10 cellular contexts compared by ENCODE assay signal in genomic region chr1:221939598-221939997, GRCh38.
A peak's percentile ranks its signal among the peaks of the same experiment; 100 is the strongest.
DNase-seq lines count a peak whose midpoint lies in the region; ATAC-seq, FAIRE-seq and TF ChIP-seq lines count a peak whose summit lies in the region.
"Had no signal": no experiment of that assay in that cellular context is flagged by ENCODE, and none has a peak within 500 bp of the region (broad histone marks: within the 10 kb centered on the region; RNA-seq: fewer than 3 reads in every experiment).

No MANE protein-coding gene starts in this region.

- WGBS in pancreas, 2 donors: 65 to 78% methylated on average over 2 of the region's 2 CpGs

- no peaks in the 10 kb centered on the region for H3K79me2 ChIP-seq in OCI-LY3 (ENCODE audit: low read length)

- peak overlapping the region; percentile 66 for H3K4me2 ChIP-seq in OCI-LY3 (ENCODE audit: low read length)

- intact Hi-C loops in pancreas (cut with DNase I): no loop called here

- ATAC-seq in GM21381 (IDR thresholded peaks at IDR 0.05; ENCODE audit: unreplicated experiment) (peak; percentile 78), HG03196 (IDR thresholded peaks at IDR 0.05; ENCODE audit: unreplicated experiment) (peak; percentile 87), pancreas (no peak)
- ATAC-seq: right lobe of liver had no signal

- H3K36me3 ChIP-seq in GM06990 (ENCODE audit: control insufficient read depth, insufficient read depth, low read length) (no peaks in the 10 kb centered on the region), OCI-LY3 (replicated peaks; ENCODE audit: low read depth, low read length) (peaks cover 7% of the 10 kb centered on the region), pancreas (no peaks in the 10 kb centered on the region)
- H3K36me3 ChIP-seq: right lobe of liver had no signal

- H3K27me3 ChIP-seq in GM06990 (replicated peaks; ENCODE audit: control insufficient read depth, insufficient read depth, low read length) (no peaks in the 10 kb centered on the region), OCI-LY3 (ENCODE audit: low read depth, low read length) (no peaks in the 10 kb centered on the region), pancreas (no peaks in the 10 kb centered on the region)
- H3K27me3 ChIP-seq: right lobe of liver had no signal

- FAIRE-seq in pancreas (lab: Jason Lieb, UNC): no peak
- FAIRE-seq: TTC549 had no signal

- H3K4me3 ChIP-seq in GM06990 (replicated peaks; ENCODE audit: low read depth, low read length) (no peak overlapping the region), OCI-LY3 (ENCODE audit: low read length) (peak overlapping the region; percentile 28), pancreas (no peak overlapping the region)
- H3K4me3 ChIP-seq: right lobe of liver had no signal

- peaks cover 60% of the 10 kb centered on the region for H3K4me1 ChIP-seq in OCI-LY3 (ENCODE audit: low read length)
- H3K4me1 ChIP-seq in pancreas: no peaks in the 10 kb centered on the region
- H3K4me1 ChIP-seq: right lobe of liver had no signal

- TF ChIP-seq CTCF in GM06990 (IDR thresholded peaks at IDR 0.05; ENCODE audit: insufficient read depth, low read length, poor library complexity, severe bottlenecking): peak; percentile 29
- TF ChIP-seq CTCF in OCI-LY3 (IDR thresholded peaks at IDR 0.05; ENCODE audit: low read depth, low read length): peak; percentile 19; the same call in 1 of the 2 replicates
- no peak for TF ChIP-seq CTCF in pancreas (IDR thresholded peaks at IDR 0.05)

- H3K27ac ChIP-seq in OCI-LY3 (ENCODE audit: low read length): peak overlapping the region; percentile 82
- H3K27ac ChIP-seq in pancreas: no peak overlapping the region
- H3K27ac ChIP-seq: right lobe of liver had no signal

- H3K9me3 ChIP-seq in OCI-LY3 (ENCODE audit: insufficient read depth, low read length) (peaks cover 13% of the 10 kb centered on the region; the same call in 1 of the 2 replicates), pancreas (no peaks in the 10 kb centered on the region)
- H3K9me3 ChIP-seq: right lobe of liver had no signal

- H2AFZ ChIP-seq in OCI-LY3 (ENCODE audit: low read depth, low read length): no peak overlapping the region

- no peaks in the 10 kb centered on the region for H4K20me1 ChIP-seq in OCI-LY3 (ENCODE audit: insufficient read depth, low read length)

- peak overlapping the region; percentile 53 for H3K9ac ChIP-seq in OCI-LY3 (ENCODE audit: low read length)

- DNase-seq in GM06990 (ENCODE audit: extremely low read depth, insufficient read length) (peak; percentile 60), NCI-H1930 (lab: John Stamatoyannopoulos, UW) (no peak), SIG-M5 (lab: John Stamatoyannopoulos, UW) (no peak), pancreas (no peak)
- no peak for DNase-seq in activated effector memory CD4-positive, alpha-beta T cell treated with Interleukin-2 at 50 U/mL for 16 hours
- DNase-seq: right lobe of liver had no signal

Comparison
In these comparisons a context has a peak if more than half of its experiments do, and no peak if none do; other contexts are left out.
1. CTCF ChIP-seq: peak in GM06990 (single experiment) and OCI-LY3 (single experiment); none in pancreas (0 of 4).
2. ATAC-seq: peak in GM21381 (single experiment) and HG03196 (single experiment); none in pancreas (0 of 4).